Comparison of ENCODE assay signal across 11 cellular contexts in the genomic region with DNA sequence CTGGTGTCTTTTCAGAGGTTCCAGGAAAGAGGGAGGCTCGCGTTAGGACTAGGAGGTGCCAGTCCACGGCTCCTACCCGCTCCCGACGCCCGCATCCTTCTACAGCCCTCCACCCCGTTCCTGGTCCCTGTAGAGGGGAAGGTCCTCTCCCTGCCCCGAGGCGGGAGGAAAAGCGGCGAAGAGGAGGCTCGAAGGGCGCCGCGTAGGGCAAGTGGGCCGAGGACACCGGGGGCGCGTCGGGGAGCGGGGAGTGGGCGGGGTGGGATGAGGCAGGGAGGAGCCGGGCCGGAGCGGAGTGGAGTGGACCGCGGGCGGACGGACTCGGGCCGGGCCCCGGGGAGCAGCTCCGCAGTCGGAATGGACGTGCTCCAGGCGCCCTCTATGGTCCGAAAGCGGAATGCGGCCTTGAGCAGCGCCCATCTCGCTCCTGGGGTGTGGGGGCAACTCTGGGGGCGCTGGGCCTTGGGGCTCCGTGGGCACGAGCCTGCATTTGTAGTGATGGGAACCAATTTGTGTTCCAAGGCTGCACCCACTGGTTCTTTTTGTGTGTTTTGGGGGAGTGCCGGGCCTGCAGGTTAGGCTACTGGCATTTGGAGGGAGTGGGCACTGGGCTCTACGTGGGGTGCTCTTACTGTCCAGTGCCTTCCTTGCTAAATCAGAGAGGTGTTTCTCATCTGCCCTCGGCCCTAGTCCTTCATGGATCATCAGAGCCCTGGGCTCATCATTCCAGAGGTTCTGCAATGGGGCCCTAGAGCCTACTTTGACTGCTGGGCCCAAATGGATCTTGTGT. TPM values are rescaled to one million over a fixed set of nuclear protein-coding genes. Genes with fewer than 3 reads are reported as not detected.
DNase-seq lines count a peak whose midpoint lies in the region; ATAC-seq, FAIRE-seq and TF ChIP-seq lines count a peak whose summit lies in the region.
"Had no signal": no experiment of that assay in that cellular context is flagged by ENCODE, and none has a peak within 500 bp of the region (broad histone marks: within the 10 kb centered on the region; RNA-seq: fewer than 3 reads in every experiment).

No MANE protein-coding gene starts in this region.

- no peaks in the 10 kb centered on the region for H3K79me1 ChIP-seq in H1 (ENCODE audit: low read depth, low read length)

- TF ChIP-seq EP300 in H1 (IDR thresholded peaks at IDR 0.05; ENCODE audit: borderline replicate concordance in 1 of 2, low read depth in 2 of 2, low read length in 2 of 2) (no peak), tibial nerve (IDR thresholded peaks at IDR 0.05) (no peak)

- no peak for ATAC-seq in activated CD4-positive, alpha-beta T cell treated with anti-CD3 and anti-CD28 coated beads for 36 hours
- ATAC-seq in HG02870 (IDR thresholded peaks at IDR 0.05; ENCODE audit: unreplicated experiment) (no peak), GM18861 (IDR thresholded peaks at IDR 0.05; ENCODE audit: unreplicated experiment) (no peak)

- peaks cover 8% of the 10 kb centered on the region for H3K4me1 Mint-ChIP-seq in activated CD4-positive, alpha-beta T cell treated with anti-CD3 and anti-CD28 coated beads for 36 hours
- H3K4me1 Mint-ChIP-seq in Calu3 (ENCODE audit: low read depth, unreplicated experiment): no peaks in the 10 kb centered on the region
- H3K4me1 Mint-ChIP-seq: activated B cell treated with CpG ODN at 0.5 μM for 24 hours had no signal

- no peak overlapping the region for H3K27ac Mint-ChIP-seq in activated CD4-positive, alpha-beta T cell treated with anti-CD3 and anti-CD28 coated beads for 36 hours
- no peak overlapping the region for H3K27ac Mint-ChIP-seq in Calu3 (ENCODE audit: unreplicated experiment)
- H3K27ac Mint-ChIP-seq: activated B cell treated with CpG ODN at 0.5 μM for 24 hours had no signal

- peaks cover 61% of the 10 kb centered on the region for H3K27me3 Mint-ChIP-seq in activated CD4-positive, alpha-beta T cell treated with anti-CD3 and anti-CD28 coated beads for 36 hours
- no peaks in the 10 kb centered on the region for H3K27me3 Mint-ChIP-seq in Calu3 (ENCODE audit: unreplicated experiment)

- H4K8ac ChIP-seq in H1 (ENCODE audit: extremely low read depth, insufficient read depth, low read length): peak overlapping the region; percentile 78; the same call in 1 of the 2 replicates

- no peak for TF ChIP-seq POLR2A in H1 (IDR thresholded peaks at IDR 0.05; ENCODE audit: control extremely low read depth in 1 of 2, low read depth in 2 of 2, low read length in 2 of 2)
- TF ChIP-seq POLR2A in tibial nerve (IDR thresholded peaks at IDR 0.05): no peak

- no peak overlapping the region for H2BK20ac ChIP-seq in H1 (ENCODE audit: low read length)

- H3K4ac ChIP-seq in H1 (replicated peaks; ENCODE audit: insufficient read length, low read depth, low read length): no peak overlapping the region

- H3K23me2 ChIP-seq in H1 (ENCODE audit: low read depth, low read length): peaks cover 31% of the 10 kb centered on the region; the same call in 1 of the 2 replicates

- peak overlapping the region; percentile 18; the same call in 1 of the 2 replicates for H2AK5ac ChIP-seq in H1 (ENCODE audit: low read depth, low read length)

- FAIRE-seq in H1 (lab: Jason Lieb, UNC): no peak
- FAIRE-seq: A204.1 had no signal

- CTCF ChIA-PET in activated CD4-positive, alpha-beta T cell treated with anti-CD3 and anti-CD28 coated beads for 36 hours (lab: Charles Lee): interaction anchor here (0.6 kb wide), 1 partner anchor 9 kb away, joined by 3 read pairs; no protein-coding TSS in a partner anchor
- CTCF ChIA-PET in H1 (lab: Charles Lee; ENCODE audit: partially characterized antibody): interaction anchor here (0.6 to 2.7 kb wide), 18 partner anchors 11 to 1156 kb away, joined by 3 to 15 read pairs (median 3); no protein-coding TSS in a partner anchor
- CTCF ChIA-PET in Calu3 (lab: Charles Lee): no interaction called here

- no peak overlapping the region for H4K5ac ChIP-seq in H1 (ENCODE audit: insufficient read length, low read depth, low read length)

- no peak overlapping the region for H2BK12ac ChIP-seq in H1 (ENCODE audit: low read depth, low read length)

- peak; percentile 52 for DNase-seq in activated CD4-positive, alpha-beta T cell treated with anti-CD3 and anti-CD28 coated beads for 36 hours
- DNase-seq in activated CD4-positive, alpha-beta T cell treated with anti-CD3 and anti-CD28 coated beads for 1 hour: no peak
- peak in 1 of 2 experiments; percentile 87 for DNase-seq in H1 (ENCODE audit: low read depth in 1 of 2, low spot score in 2 of 2)
- peak; percentile 37 to 58 for DNase-seq in lung microvascular endothelial cell (ENCODE audit: low read depth in 2 of 2)
- DNase-seq in tibial nerve (ENCODE audit: low spot score in 2 of 2): no peak
- no peak for DNase-seq in Calu3
- DNase-seq: activated B cell treated with CpG ODN at 0.5 μM for 24 hours had no signal

- H3K27me3 ChIP-seq in H1 (replicated peaks in 1 of 4; ENCODE audit: control insufficient read depth in 3 of 4, extremely low read depth in 1 of 4, insufficient read depth in 3 of 4, low read length in 3 of 4) (peaks cover 62 to 96% (median 82%) of the 10 kb centered on the region in 4 experiments), tibial nerve (peaks cover 0 to 98% of the 10 kb centered on the region in 2 donors)

- H3K4me3 Mint-ChIP-seq in activated CD4-positive, alpha-beta T cell treated with anti-CD3 and anti-CD28 coated beads for 36 hours: no peak overlapping the region
- H3K4me3 Mint-ChIP-seq in Calu3 (ENCODE audit: low read depth, unreplicated experiment): no peak overlapping the region
- H3K4me3 Mint-ChIP-seq: activated B cell treated with CpG ODN at 0.5 μM for 24 hours had no signal

- no peaks in the 10 kb centered on the region for H3K9me3 ChIP-seq in H1 (ENCODE audit: insufficient read depth in 2 of 2, low read depth in 1 of 2, low read length in 1 of 2)
- no peaks in the 10 kb centered on the region for H3K9me3 ChIP-seq in tibial nerve

- peak; percentile 67 to 72 for TF ChIP-seq RAD21 in H1 (IDR thresholded peaks at IDR 0.05 in 1 of 2, conservative IDR thresholded peaks at IDR 0.05 in 1 of 2; ENCODE audit: low read depth in 2 of 2, low read length in 2 of 2)

- H3K4me3 ChIP-seq in H1 (ENCODE audit: extremely low read depth in 1 of 4, insufficient read depth in 2 of 4, low read depth in 3 of 4, low read length in 4 of 4): peak overlapping the region; percentile 24 to 69 (median 34); a peak in 7 of 8 replicates
- H3K4me3 ChIP-seq in tibial nerve: peak overlapping the region in 1 of 4 donors; percentile 9

- H4K20me1 ChIP-seq in H1 (replicated peaks in 1 of 2; ENCODE audit: control insufficient read depth in 1 of 2, insufficient read depth in 2 of 2, low read length in 2 of 2): peaks cover 8 to 9% of the 10 kb centered on the region in 2 experiments

- peak overlapping the region; percentile 19; the same call in 1 of the 2 replicates for H3K18ac ChIP-seq in H1 (ENCODE audit: extremely low read depth, low read length)

- peaks cover 0 to 3% (median 0%) of the 10 kb centered on the region in 4 experiments; a peak in 2 of 8 replicates for H3K36me3 ChIP-seq in H1 (ENCODE audit: control insufficient read depth in 2 of 4, insufficient read depth in 4 of 4, low read length in 3 of 4)
- H3K36me3 ChIP-seq in tibial nerve: no peaks in the 10 kb centered on the region

- H3K4me1 ChIP-seq in H1 (replicated peaks in 1 of 4; ENCODE audit: control insufficient read depth in 3 of 4, insufficient read depth in 4 of 4, low read length in 3 of 4) (peaks cover 0 to 25% (median 16%) of the 10 kb centered on the region in 4 experiments; a peak in 6 of 7 replicates), tibial nerve (peaks cover 0 to 52% (median 9%) of the 10 kb centered on the region in 4 donors)

- no peak overlapping the region; a peak in 1 of 7 replicates for H3K9ac ChIP-seq in H1 (replicated peaks in 1 of 4; ENCODE audit: extremely low read depth in 1 of 4, low read depth in 3 of 4, low read length in 3 of 4)

- BruUV-seq in Calu3 (replicated peaks; lab: Mats Ljungman, UMichigan): no TSS peak

- 0 out of 4 replicates have a peak, but pooled peaks cover 0 to 3% of the 10 kb centered on the region in 2 experiments for H3K79me2 ChIP-seq in H1 (ENCODE audit: control insufficient read depth in 1 of 2, insufficient read depth in 2 of 2, low read length in 2 of 2)

- H2BK5ac ChIP-seq in H1 (ENCODE audit: low read depth, low read length): no peak overlapping the region

- POLR2A ChIA-PET in activated CD4-positive, alpha-beta T cell treated with anti-CD3 and anti-CD28 coated beads for 36 hours (lab: Charles Lee): no interaction called here
- POLR2A ChIA-PET in H1 (lab: Charles Lee; ENCODE audit: partially characterized antibody): interaction anchor here (0.6 to 1.3 kb wide), 2 partner anchors 10 to 817 kb away, joined by 3 read pairs; no protein-coding TSS in a partner anchor

- no peak overlapping the region for H3K23ac ChIP-seq in H1 (ENCODE audit: insufficient read length)

- no peak overlapping the region for H3K56ac ChIP-seq in H1 (replicated peaks; ENCODE audit: insufficient read length, low read depth, low read length)

- no peaks in the 10 kb centered on the region for H3K9me3 Mint-ChIP-seq in activated CD4-positive, alpha-beta T cell treated with anti-CD3 and anti-CD28 coated beads for 36 hours (ENCODE audit: low read depth)
- H3K9me3 Mint-ChIP-seq in Calu3 (ENCODE audit: low read depth, unreplicated experiment): peaks cover 13% of the 10 kb centered on the region
- H3K9me3 Mint-ChIP-seq: activated B cell treated with CpG ODN at 0.5 μM for 24 hours had no signal

- H4K91ac ChIP-seq in H1 (replicated peaks; ENCODE audit: insufficient read length, low read length): peak overlapping the region; percentile 58

- intact Hi-C loops in activated CD4-positive, alpha-beta T cell treated with anti-CD3 and anti-CD28 coated beads for 36 hours (cut with DNase I, micrococcal nuclease): loop anchor here (5.0 kb wide), 2 partner anchors 486 to 851 kb away; partner anchors contain the start of gene IRX2 (in 1 of the 2)
- intact Hi-C loops in Calu3 (cut with micrococcal nuclease; ENCODE audit: unreplicated experiment): no loop called here

- no peak overlapping the region for H2AFZ ChIP-seq in H1 (ENCODE audit: low read length)

- H2BK120ac ChIP-seq in H1 (replicated peaks; ENCODE audit: low read depth, low read length): no peak overlapping the region

- H3K4me2 ChIP-seq in H1 (ENCODE audit: insufficient read depth in 1 of 2, low read depth in 2 of 2, low read length in 2 of 2): peak overlapping the region; percentile 78 to 81

- H3K27ac ChIP-seq in H1 (ENCODE audit: low read depth, low read length): no peak overlapping the region
- H3K27ac ChIP-seq in tibial nerve: no peak overlapping the region

- TF ChIP-seq CTCF in H1 (IDR thresholded peaks at IDR 0.05; ENCODE audit: control extremely low read depth in 1 of 3, insufficient read depth in 1 of 3, low read depth in 1 of 3, low read length in 3 of 3): peak in 2 of 3 experiments; percentile 59 to 64; a peak in 3 of 4 replicates
- TF ChIP-seq CTCF in tibial nerve (IDR thresholded peaks at IDR 0.05): peak; percentile 13 to 56 (median 27)
- TF ChIP-seq CTCF in Calu3 (IDR thresholded peaks at IDR 0.05; ENCODE audit: unreplicated experiment): no peak

- peak overlapping the region; percentile 97; the same call in 1 of the 2 replicates for H2BK15ac ChIP-seq in H1 (ENCODE audit: low read length)

- peaks cover 1% of the 10 kb centered on the region for H3K36me3 Mint-ChIP-seq in activated CD4-positive, alpha-beta T cell treated with anti-CD3 and anti-CD28 coated beads for 36 hours (ENCODE audit: low read depth)
- peaks cover 5% of the 10 kb centered on the region for H3K36me3 Mint-ChIP-seq in Calu3 (ENCODE audit: insufficient read depth, unreplicated experiment)

- H3K14ac ChIP-seq in H1 (ENCODE audit: insufficient read length): no peak overlapping the region

- 16% methylated on average over 13 of the region's 48 CpGs; no CpG with 5 or more reads in 1 of the 2 experiments for WGBS in H1 (ENCODE audit: extremely low coverage in 1 of 2, insufficient coverage in 1 of 2, insufficient read length in 1 of 2, insufficient replicate concordance in 2 of 2, low coverage in 1 of 2, low lambda C conversion rate in 2 of 2, missing lambda C conversion rate in 1 of 2), 2 experiments
- 6 to 7% methylated on average over 27 to 38 of the region's 48 CpGs for WGBS in tibial nerve, 2 donors

RNA-seq across cellular contexts. Expression of gene IRX1, which starts 7.3 kb away (rescaled TPM):
- not detected for total RNA-seq in activated CD4-positive, alpha-beta T cell treated with anti-CD3 and anti-CD28 coated beads for 36 hours
- 3.9 and 5.1 TPM in 2 replicates for total RNA-seq in H1 (2021; fragmentation: NEBNext Ultra II Directional; extraction: Animal tissue kit (Norgen Biotek cat#: 25700))
- polyA plus RNA-seq in H1 (2011; rRNA removed): 2.6 and 10.6 TPM in 2 replicates
- polyA plus RNA-seq in H1 (2011; cell fraction: cytosol; rRNA removed): 8.5 TPM
- 9.3 TPM for polyA plus RNA-seq in H1 (2011; cell fraction: nucleus; rRNA removed)
- 4.0 to 6.1 TPM (median 5.3 TPM) in 4 replicates for polyA plus RNA-seq in H1 (2012, experiment 1 of 2)
- 2.8 TPM for polyA plus RNA-seq in H1 (2012, experiment 2 of 2)
- 0.41 TPM for polyA plus RNA-seq in H1 (2013, experiment 1 of 2)
- polyA plus RNA-seq in H1 (2013, experiment 2 of 2): 0.28 TPM
- 0.54 and 1.5 TPM in 2 replicates for polyA minus RNA-seq in H1 (2011; rRNA and poly(A)+ RNA removed)
- 6.5 TPM for polyA minus RNA-seq in H1 (2011; cell fraction: cytosol; rRNA and poly(A)+ RNA removed)
- polyA minus RNA-seq in H1 (2011; cell fraction: nucleus; rRNA and poly(A)+ RNA removed): 8.3 TPM
- total RNA-seq in lung microvascular endothelial cell (under 0.01 TPM in 1 of 2 replicates, not detected in the other), tibial nerve (1 to 10 TPM in 3 of 4 donors, under 1 TPM in 1; 0.30 to 3.1 (median 2.1) TPM), Calu3 (2022) (not detected in 2 replicates)
- total RNA-seq: activated B cell treated with CpG ODN at 0.5 μM for 24 hours, myocyte had no signal

Comparison
In these comparisons a context has a peak if more than half of its experiments do, and no peak if none do; other contexts are left out.
1. DNase-seq: peak in activated CD4-positive, alpha-beta T cell treated with anti-CD3 and anti-CD28 coated beads for 36 hours (single experiment) and lung microvascular endothelial cell (2 of 2); none in activated CD4-positive, alpha-beta T cell treated with anti-CD3 and anti-CD28 coated beads for 1 hour (single experiment), tibial nerve (0 of 2) and Calu3 (single experiment).